In the genomic region with DNA sequence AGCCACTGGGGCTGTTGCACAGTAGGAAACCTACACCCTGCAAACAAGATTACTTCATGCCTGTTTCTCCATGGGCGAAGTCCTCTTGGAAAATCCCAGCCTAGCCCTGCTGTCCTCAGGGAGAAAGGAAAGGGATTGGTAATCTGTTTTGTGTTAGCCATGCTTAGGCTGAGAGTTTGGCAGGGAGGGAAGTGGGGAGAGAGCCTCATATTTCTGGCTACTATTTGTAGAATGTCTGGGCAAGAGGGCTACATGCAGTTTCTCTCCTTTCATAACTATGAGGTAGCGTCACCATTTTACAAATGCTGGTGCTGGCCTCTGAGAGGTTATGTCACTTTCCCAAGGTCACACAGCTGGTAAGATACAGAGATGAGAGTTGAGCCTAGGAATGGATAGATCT, we compare ENCODE assay signal across 26 cellular contexts. TPM values are rescaled to one million over a fixed set of nuclear protein-coding genes. Genes with fewer than 3 reads are reported as not detected.
A peak's percentile ranks its signal among the peaks of the same experiment; 100 is the strongest.
DNase-seq lines count a peak whose midpoint lies in the region; ATAC-seq, FAIRE-seq and TF ChIP-seq lines count a peak whose summit lies in the region.
"Had no signal": no experiment of that assay in that cellular context is flagged by ENCODE, and none has a peak within 500 bp of the region (broad histone marks: within the 10 kb centered on the region; RNA-seq: fewer than 3 reads in every experiment).

No MANE protein-coding gene starts in this region.

- no peaks in the 10 kb centered on the region for H3K9me3 Mint-ChIP-seq in type B pancreatic cell
- H3K9me3 Mint-ChIP-seq: activated CD4-positive, alpha-beta T cell treated with anti-CD3 and anti-CD28 coated beads, Interleukin-2, amount 10 ng/mL, durations not matched to agents 7 days and 5 days; activated naive CD8-positive, alpha-beta T cell treated with anti-CD3 and anti-CD28 coated beads, Interleukin-2, amount 10 ng/mL, durations not matched to agents 7 days and 5 days; activated T-helper 2 cell treated with anti-CD3 and anti-CD28 coated beads, Interferon-gamma antibody, Interleukin-2, Interleukin-4, amounts not matched to agents 10 μg/mL and 5 μg/mL and 100 μg/mL, durations not matched to agents 14 hours and 24 hours and 36 hours had no signal

- H3K27ac Mint-ChIP-seq in type B pancreatic cell, result no peak overlapping the region
- H3K27ac Mint-ChIP-seq: activated CD4-positive, alpha-beta T cell treated with anti-CD3 and anti-CD28 coated beads, Interleukin-2, amount 10 ng/mL, durations not matched to agents 7 days and 5 days; activated naive CD8-positive, alpha-beta T cell treated with anti-CD3 and anti-CD28 coated beads, Interleukin-2, amount 10 ng/mL, durations not matched to agents 7 days and 5 days; activated T-helper 2 cell treated with anti-CD3 and anti-CD28 coated beads, Interferon-gamma antibody, Interleukin-2, Interleukin-4, amounts not matched to agents 10 μg/mL and 5 μg/mL and 100 μg/mL, durations not matched to agents 14 hours and 24 hours and 36 hours had no signal

- 0 to 2% methylated on average over 2 of the region's 2 CpGs for WGBS in GM23248 (ENCODE audit: low coverage in 1 of 2, low lambda C conversion rate in 2 of 2, missing lambda C conversion rate in 2 of 2), 2 experiments

- H3K27me3 Mint-ChIP-seq in type B pancreatic cell, result peaks cover 47% of the 10 kb centered on the region

- H3K79me2 ChIP-seq in GM23248 (ENCODE audit: insufficient read depth), result no peaks in the 10 kb centered on the region

- in situ Hi-C loops in GM23248 (cut with MboI), result no loop called here
- in situ Hi-C loops in ACHN (cut with HindIII; ENCODE audit: low pct_ligation_motif_present, low pct_unique_long_range_greater_than_20kb, low sequenced_read_pairs), result no loop called here

- H3K36me3 ChIP-seq in GM23248 (ENCODE audit: low read depth) (no peaks in the 10 kb centered on the region), bronchial epithelial cell (ENCODE audit: control insufficient read depth, insufficient read depth, low read length) (no peaks in the 10 kb centered on the region), mucosa of descending colon (ENCODE audit: low read depth) (no peaks in the 10 kb centered on the region), stomach smooth muscle (ENCODE audit: control insufficient read depth in 2 of 2, insufficient read depth in 2 of 2, low read length in 2 of 2) (no peaks in the 10 kb centered on the region)
- H3K36me3 ChIP-seq: BLaER1, pancreas, Peyer's patch had no signal

- H3K9me3 ChIP-seq in GM23248 (ENCODE audit: low read depth) (no peaks in the 10 kb centered on the region), mucosa of descending colon (no peaks in the 10 kb centered on the region), stomach smooth muscle (ENCODE audit: control insufficient read depth in 2 of 2, low read length in 2 of 2) (no peaks in the 10 kb centered on the region)
- H3K9me3 ChIP-seq: BLaER1, Caco-2, pancreas, Peyer's patch had no signal

- no peaks in the 10 kb centered on the region for H3K36me3 Mint-ChIP-seq in type B pancreatic cell
- H3K36me3 Mint-ChIP-seq: activated naive CD8-positive, alpha-beta T cell treated with anti-CD3 and anti-CD28 coated beads, Interleukin-2, amount 10 ng/mL, durations not matched to agents 7 days and 5 days had no signal

- H3K4me3 Mint-ChIP-seq in type B pancreatic cell, result no peak overlapping the region
- H3K4me3 Mint-ChIP-seq: activated CD4-positive, alpha-beta T cell treated with anti-CD3 and anti-CD28 coated beads, Interleukin-2, amount 10 ng/mL, durations not matched to agents 7 days and 5 days; activated naive CD8-positive, alpha-beta T cell treated with anti-CD3 and anti-CD28 coated beads, Interleukin-2, amount 10 ng/mL, durations not matched to agents 7 days and 5 days had no signal

- H3K9ac ChIP-seq in GM23248 (no peak overlapping the region), stomach smooth muscle (ENCODE audit: low read length in 2 of 2) (peak overlapping the region in 1 of 2 donors; percentile 21)
- H3K9ac ChIP-seq: BLaER1 had no signal

- H3F3A ChIP-seq in GM23248 (ENCODE audit: insufficient read depth), result peaks cover 9% of the 10 kb centered on the region; the same call in 1 of the 2 replicates

- H4K20me1 ChIP-seq in GM23248 (ENCODE audit: insufficient read depth), result no peaks in the 10 kb centered on the region
- H4K20me1 ChIP-seq: BLaER1 had no signal

- no peak for TF ChIP-seq CTCF in bronchial epithelial cell (IDR thresholded peaks at IDR 0.05; ENCODE audit: insufficient read depth, low read length, severe bottlenecking)
- TF ChIP-seq CTCF in mucosa of descending colon (IDR thresholded peaks at IDR 0.05), result no peak
- no peak for TF ChIP-seq CTCF in type B pancreatic cell (conservative IDR thresholded peaks at IDR 0.05)

- H3K9me2 ChIP-seq in GM23248 (ENCODE audit: insufficient read depth), result no peaks in the 10 kb centered on the region

- H3K4me3 ChIP-seq in GM23248 (no peak overlapping the region), bronchial epithelial cell (ENCODE audit: low read depth, low read length) (no peak overlapping the region), mucosa of descending colon (no peak overlapping the region), stomach smooth muscle (ENCODE audit: low read length in 2 of 2) (no peak overlapping the region)
- H3K4me3 ChIP-seq: BLaER1, pancreas, Peyer's patch had no signal

- H2AFZ ChIP-seq in GM23248, result no peak overlapping the region

- FAIRE-seq in bronchial epithelial cell (lab: Jason Lieb, UNC), result peak; percentile 75
- FAIRE-seq: GM18507, kidney, pancreas had no signal

- H3K27me3 ChIP-seq in GM23248 (replicated peaks; ENCODE audit: insufficient read depth), result peaks cover 8% of the 10 kb centered on the region; the same call in 1 of the 2 replicates
- peaks cover 9% of the 10 kb centered on the region for H3K27me3 ChIP-seq in bronchial epithelial cell (ENCODE audit: control insufficient read depth, insufficient read depth, low read length)
- H3K27me3 ChIP-seq in stomach smooth muscle (ENCODE audit: control insufficient read depth in 1 of 2, insufficient read depth in 2 of 2, low read length in 2 of 2), result no peaks in the 10 kb centered on the region
- H3K27me3 ChIP-seq: pancreas, Peyer's patch had no signal

- intact Hi-C loops in mucosa of descending colon (cut with DNase I, micrococcal nuclease), result no loop called here

- no peak overlapping the region for H3K27ac ChIP-seq in GM23248
- peak overlapping the region; percentile 37 for H3K27ac ChIP-seq in stomach smooth muscle (ENCODE audit: low read length)
- H3K27ac ChIP-seq: BLaER1, pancreas, Peyer's patch, VCaP had no signal

- no peaks in the 10 kb centered on the region for H3K4me1 Mint-ChIP-seq in type B pancreatic cell (ENCODE audit: unreplicated experiment)

- ATAC-seq in mucosa of descending colon, result peak; percentile 36
- ATAC-seq in HG02763 (IDR thresholded peaks at IDR 0.05; ENCODE audit: unreplicated experiment), result no peak
- ATAC-seq: stimulated activated naive CD8-positive, alpha-beta T cell treated with anti-CD3 and anti-CD28 coated beads, Interleukin-15, Interleukin-2, amounts not matched to agents 100 U/mL and 50 U/mL, for 24 hours had no signal

- H3K4me1 ChIP-seq in GM23248 (ENCODE audit: insufficient read depth), result peaks cover 12% of the 10 kb centered on the region
- H3K4me1 ChIP-seq in mucosa of descending colon (ENCODE audit: low read depth), result no peaks in the 10 kb centered on the region
- peaks cover 26% of the 10 kb centered on the region for H3K4me1 ChIP-seq in stomach smooth muscle (ENCODE audit: control insufficient read depth, insufficient read depth, low read length)
- H3K4me1 ChIP-seq: Caco-2, pancreas, Peyer's patch had no signal

- H3K4me2 ChIP-seq in GM23248 (ENCODE audit: unreplicated experiment), result no peak overlapping the region
- H3K4me2 ChIP-seq: BLaER1 had no signal

- peak; percentile 70 for DNase-seq in GM23248
- no peak for DNase-seq in bronchial epithelial cell (ENCODE audit: low read depth)
- DNase-seq in mucosa of descending colon, result no peak
- DNase-seq in type B pancreatic cell (ENCODE audit: extremely low spot score, unreplicated experiment), result no peak
- DNase-seq in NCI-H1092 (lab: John Stamatoyannopoulos, UW), result no peak
- DNase-seq in ACHN, result no peak
- DNase-seq: activated CD4-positive, alpha-beta T cell treated with anti-CD3 and anti-CD28 coated beads, Interleukin-2, amount 10 ng/mL, durations not matched to agents 7 days and 5 days; activated naive CD8-positive, alpha-beta T cell treated with anti-CD3 and anti-CD28 coated beads, Interleukin-2, amount 10 ng/mL, durations not matched to agents 7 days and 5 days; Caco-2; foreskin melanocyte; NCI-H187 treated with DMSO at 0.1 percent for 48 hours; NCI-H446; NK-92 treated with Interleukin-12 subunit alpha and Interleukin-12 subunit beta, amount 100 ng/mL, for 24 hours; pancreas; Peyer's patch; stimulated activated naive CD8-positive, alpha-beta T cell treated with anti-CD3 and anti-CD28 coated beads, Interleukin-15, Interleukin-2, amounts not matched to agents 100 U/mL and 50 U/mL, for 24 hours had no signal

RNA-seq across cellular contexts. Expression of a gene that starts 0.7 kb away (rescaled TPM):
- 0.13 TPM in 1 of 2 replicates, not detected in the other for total RNA-seq in GM23248 (2014; rRNA removed; shearing (Covaris generic))
- not detected in 2 replicates for polyA plus RNA-seq in GM23248 (2016; fragmentation: Nextera tagmentation; extraction: Ambion mirVana)
- not detected in 2 replicates for total RNA-seq in bronchial epithelial cell
- total RNA-seq in mucosa of descending colon, result not detected
- total RNA-seq in type B pancreatic cell (ENCODE audit: low replicate concordance), result not detected in 2 replicates
- total RNA-seq: activated CD4-positive, alpha-beta T cell treated with anti-CD3 and anti-CD28 coated beads, Interleukin-2, amount 10 ng/mL, durations not matched to agents 7 days and 5 days; activated naive CD8-positive, alpha-beta T cell treated with anti-CD3 and anti-CD28 coated beads, Interleukin-2, amount 10 ng/mL, durations not matched to agents 7 days and 5 days; activated T-helper 2 cell treated with anti-CD3 and anti-CD28 coated beads, Interferon-gamma antibody, Interleukin-2, Interleukin-4, amounts not matched to agents 10 μg/mL and 5 μg/mL and 100 μg/mL, durations not matched to agents 14 hours and 24 hours and 36 hours; Caco-2; Daoy; kidney; pancreas; Peyer's patch; T-helper 2 cell treated with Interferon-gamma antibody and Interleukin-4, amounts not matched to agents 100 ng/mL and 5 ng/mL, for 36 hours; ureter had no signal
- polyA plus RNA-seq: pancreas had no signal

RNA-seq across cellular contexts. Expression of a gene that starts 6.6 kb away (rescaled TPM):
- 23.4 and 27.9 TPM in 2 replicates for total RNA-seq in GM23248 (2014; rRNA removed; shearing (Covaris generic))
- polyA plus RNA-seq in GM23248 (2016; fragmentation: Nextera tagmentation; extraction: Ambion mirVana), result 4.5 and 6.2 TPM in 2 replicates
- total RNA-seq in bronchial epithelial cell (0.90 and 1.3 TPM in 2 replicates), mucosa of descending colon (10 to 100 TPM in 1 of 3 donors, 1 to 10 TPM in 2; 5.1 to 13.9 (median 9.3) TPM), type B pancreatic cell (ENCODE audit: low replicate concordance) (2.0 and 4.0 TPM in 2 replicates)
- total RNA-seq: activated CD4-positive, alpha-beta T cell treated with anti-CD3 and anti-CD28 coated beads, Interleukin-2, amount 10 ng/mL, durations not matched to agents 7 days and 5 days; activated naive CD8-positive, alpha-beta T cell treated with anti-CD3 and anti-CD28 coated beads, Interleukin-2, amount 10 ng/mL, durations not matched to agents 7 days and 5 days; activated T-helper 2 cell treated with anti-CD3 and anti-CD28 coated beads, Interferon-gamma antibody, Interleukin-2, Interleukin-4, amounts not matched to agents 10 μg/mL and 5 μg/mL and 100 μg/mL, durations not matched to agents 14 hours and 24 hours and 36 hours; T-helper 2 cell treated with Interferon-gamma antibody and Interleukin-4, amounts not matched to agents 100 ng/mL and 5 ng/mL, for 36 hours had no signal

RNA-seq across cellular contexts. Expression of a gene that starts 12.9 kb away (rescaled TPM):
- total RNA-seq in GM23248 (2014; rRNA removed; shearing (Covaris generic)), result 6.4 and 8.0 TPM in 2 replicates
- polyA plus RNA-seq in GM23248 (2016; fragmentation: Nextera tagmentation; extraction: Ambion mirVana), result 49.5 and 53.1 TPM in 2 replicates
- total RNA-seq in bronchial epithelial cell, result 2.4 and 3.6 TPM in 2 replicates
- 10 to 100 TPM; 20.7 to 24.7 (median 23.7) TPM for total RNA-seq in mucosa of descending colon
- total RNA-seq in type B pancreatic cell (ENCODE audit: low replicate concordance), result 40.3 and 45.6 TPM in 2 replicates

RNA-seq across cellular contexts. Expression of a gene that starts 30.3 kb away (rescaled TPM):
- 40.4 and 61.3 TPM in 2 replicates for total RNA-seq in GM23248 (2014; rRNA removed; shearing (Covaris generic))
- polyA plus RNA-seq in GM23248 (2016; fragmentation: Nextera tagmentation; extraction: Ambion mirVana), result 8.6 and 10.5 TPM in 2 replicates
- total RNA-seq in bronchial epithelial cell (25.7 and 36.3 TPM in 2 replicates), mucosa of descending colon (100 to 1,000 TPM in 1 of 3 donors, 10 to 100 TPM in 1, 1 to 10 TPM in 1; 9.7 to 186 (median 32.5) TPM), type B pancreatic cell (ENCODE audit: low replicate concordance) (3.0 and 10.3 TPM in 2 replicates)

RNA-seq across cellular contexts. Expression of a gene that starts 34.2 kb away (rescaled TPM):
- total RNA-seq in GM23248 (2014; rRNA removed; shearing (Covaris generic)), result not detected in 2 replicates
- polyA plus RNA-seq in GM23248 (2016; fragmentation: Nextera tagmentation; extraction: Ambion mirVana), result 0.30 and 0.33 TPM in 2 replicates
- 0.26 and 1.2 TPM in 2 replicates for total RNA-seq in bronchial epithelial cell
- total RNA-seq in mucosa of descending colon, result 10 to 100 TPM; 16.9 to 84.3 (median 26.7) TPM
- 7.4 and 8.2 TPM in 2 replicates for total RNA-seq in type B pancreatic cell (ENCODE audit: low replicate concordance)
